ENCODE assay signal across 22 cellular contexts in the genomic region with DNA sequence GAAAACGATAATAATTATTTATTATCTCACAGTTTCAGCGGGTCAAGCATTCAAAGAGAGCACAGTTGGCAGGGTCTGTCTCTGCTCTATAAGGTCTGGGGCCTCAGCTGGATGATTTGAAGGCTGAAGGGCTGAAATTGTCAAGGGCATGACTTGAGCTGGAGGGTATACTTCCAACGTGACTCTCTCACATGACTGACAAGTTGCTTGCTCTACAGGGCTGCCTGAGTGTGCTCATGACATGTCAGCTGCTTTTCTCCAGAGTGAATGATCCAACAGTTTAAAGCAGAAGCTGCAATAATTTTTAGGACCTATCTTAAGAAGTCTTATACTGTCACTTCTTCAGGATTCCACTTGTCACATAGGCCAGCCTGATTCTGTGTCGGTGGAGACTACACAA. TPM values are rescaled to one million over a fixed set of nuclear protein-coding genes. Genes with fewer than 3 reads are reported as not detected.
DNase-seq lines count a peak whose midpoint lies in the region; ATAC-seq and TF ChIP-seq lines count a peak whose summit lies in the region.
"Had no signal": no experiment of that assay in that cellular context is flagged by ENCODE, and none has a peak within 500 bp of the region (broad histone marks: within the 10 kb centered on the region; RNA-seq: fewer than 3 reads in every experiment).

No MANE protein-coding gene starts in this region.

- TF ChIP-seq CTCF in left lung (IDR thresholded peaks at IDR 0.05), result no peak
- TF ChIP-seq CTCF in upper lobe of right lung (IDR thresholded peaks at IDR 0.05), result no peak
- TF ChIP-seq CTCF in mammary epithelial cell (conservative IDR thresholded peaks at IDR 0.05 in 1 of 2, IDR thresholded peaks at IDR 0.05 in 1 of 2; ENCODE audit: extremely low read depth in 1 of 2, insufficient read depth in 1 of 2, low read depth in 1 of 2, low read length in 2 of 2), result no peak

- H3K4me2 ChIP-seq in mammary epithelial cell (ENCODE audit: insufficient read depth, low read depth, low read length), result no peak overlapping the region
- H3K4me2 ChIP-seq: A549; BLaER1 treated with 17β-estradiol and CSF1 and Interleukin-3, amounts not matched to agents 10 nM and 100 nM had no signal

- no TSS peak for BruUV-seq in mammary epithelial cell (replicated peaks; lab: Mats Ljungman, UMichigan)

- no peak overlapping the region for H2AFZ ChIP-seq in mammary epithelial cell (ENCODE audit: low read depth, low read length)
- H2AFZ ChIP-seq: GM23248 had no signal

- H3K27ac Mint-ChIP-seq in activated T-helper 2 cell treated with anti-CD3 and anti-CD28 coated beads, Interferon-gamma antibody, Interleukin-2, Interleukin-4, amounts not matched to agents 10 μg/mL and 5 μg/mL and 100 μg/mL, durations not matched to agents 14 hours and 24 hours and 36 hours, result no peak overlapping the region
- H3K27ac Mint-ChIP-seq: CD14-positive monocyte; CD4-positive, alpha-beta T cell; CD8-positive, alpha-beta memory T cell had no signal

- no peak overlapping the region for H3K4me3 Mint-ChIP-seq in activated T-helper 2 cell treated with anti-CD3 and anti-CD28 coated beads, Interferon-gamma antibody, Interleukin-2, Interleukin-4, amounts not matched to agents 10 μg/mL and 5 μg/mL and 100 μg/mL, durations not matched to agents 14 hours and 24 hours and 36 hours (ENCODE audit: low read depth)
- H3K4me3 Mint-ChIP-seq: CD14-positive monocyte; CD4-positive, alpha-beta T cell; CD8-positive, alpha-beta memory T cell had no signal

- H3K27ac ChIP-seq in left lung (no peak overlapping the region), upper lobe of right lung (no peak overlapping the region), mammary epithelial cell (ENCODE audit: insufficient read depth, low read depth, low read length) (no peak overlapping the region)
- H3K27ac ChIP-seq: 22Rv1; A549; BLaER1 treated with 17β-estradiol and CSF1 and Interleukin-3, amounts not matched to agents 10 nM and 100 nM; GM23248 had no signal

- H3K9me3 ChIP-seq in left lung, result no peaks in the 10 kb centered on the region
- no peaks in the 10 kb centered on the region for H3K9me3 ChIP-seq in upper lobe of right lung
- no peaks in the 10 kb centered on the region for H3K9me3 ChIP-seq in mammary epithelial cell (replicated peaks; ENCODE audit: insufficient read depth, low read length)
- H3K9me3 ChIP-seq: A549; BE2C; BLaER1 treated with 17β-estradiol and CSF1 and Interleukin-3, amounts not matched to agents 10 nM and 100 nM had no signal

- dilution Hi-C loops in mammary epithelial cell (cut with HindIII; ENCODE audit: low sequenced_read_pairs), result no loop called here

- no peaks in the 10 kb centered on the region for H3K4me1 Mint-ChIP-seq in activated T-helper 2 cell treated with anti-CD3 and anti-CD28 coated beads, Interferon-gamma antibody, Interleukin-2, Interleukin-4, amounts not matched to agents 10 μg/mL and 5 μg/mL and 100 μg/mL, durations not matched to agents 14 hours and 24 hours and 36 hours (ENCODE audit: low read depth)
- H3K4me1 Mint-ChIP-seq: CD14-positive monocyte had no signal

- 77% methylated on average over 4 of the region's 4 CpGs for WGBS in mammary epithelial cell (ENCODE audit: low coverage, missing lambda C conversion rate)

- no peaks in the 10 kb centered on the region for H3K27me3 ChIP-seq in left lung
- no peaks in the 10 kb centered on the region for H3K27me3 ChIP-seq in upper lobe of right lung
- H3K27me3 ChIP-seq in mammary epithelial cell (ENCODE audit: insufficient read depth, low read length), result no peaks in the 10 kb centered on the region
- H3K27me3 ChIP-seq: BLaER1 treated with 17β-estradiol and CSF1 and Interleukin-3, amounts not matched to agents 10 nM and 100 nM had no signal

- ATAC-seq in left ventricle myocardium superior, result peak; percentile 45
- no peak for ATAC-seq in Right ventricle myocardium inferior
- ATAC-seq in left lung, result peak; percentile 39
- peak; percentile 36 for ATAC-seq in upper lobe of right lung
- ATAC-seq: A549 had no signal

- H4K20me1 ChIP-seq in mammary epithelial cell (ENCODE audit: insufficient read depth, low read length), result no peaks in the 10 kb centered on the region
- H4K20me1 ChIP-seq: BLaER1 treated with 17β-estradiol and CSF1 and Interleukin-3, amounts not matched to agents 10 nM and 100 nM had no signal

- H3K36me3 Mint-ChIP-seq in activated T-helper 2 cell treated with anti-CD3 and anti-CD28 coated beads, Interferon-gamma antibody, Interleukin-2, Interleukin-4, amounts not matched to agents 10 μg/mL and 5 μg/mL and 100 μg/mL, durations not matched to agents 14 hours and 24 hours and 36 hours (ENCODE audit: low read depth), result no peaks in the 10 kb centered on the region
- H3K36me3 Mint-ChIP-seq: CD14-positive monocyte; CD8-positive, alpha-beta memory T cell had no signal

- in situ Hi-C loops in mammary epithelial cell (cut with MboI; ENCODE audit: low sequenced_read_pairs in 2 of 2), result loop anchor here in 1 of 2 donors (25.0 kb wide), 1 partner anchor 275 kb away; no protein-coding TSS in a partner anchor

- H3K4me1 ChIP-seq in left lung (no peaks in the 10 kb centered on the region), upper lobe of right lung (peaks cover 4% of the 10 kb centered on the region), mammary epithelial cell (ENCODE audit: insufficient read depth, low read length) (no peaks in the 10 kb centered on the region)
- H3K4me1 ChIP-seq: BLaER1 treated with 17β-estradiol and CSF1 and Interleukin-3, amounts not matched to agents 10 nM and 100 nM had no signal

- no peaks in the 10 kb centered on the region for H3K79me2 ChIP-seq in mammary epithelial cell (ENCODE audit: insufficient read depth, low read length)

- H3K36me3 ChIP-seq in left lung, result no peaks in the 10 kb centered on the region
- H3K36me3 ChIP-seq in upper lobe of right lung, result no peaks in the 10 kb centered on the region
- H3K36me3 ChIP-seq in mammary epithelial cell (ENCODE audit: insufficient read depth, low read length), result no peaks in the 10 kb centered on the region
- H3K36me3 ChIP-seq: BE2C; BLaER1 treated with 17β-estradiol and CSF1 and Interleukin-3, amounts not matched to agents 10 nM and 100 nM had no signal

- peak; percentile 27 for DNase-seq in DMS53 (lab: John Stamatoyannopoulos, UW)
- no peak for DNase-seq in DMS53 treated with DMSO at 0.1 percent for 48 hours (lab: John Stamatoyannopoulos, UW; ENCODE audit: unreplicated experiment)
- no peak for DNase-seq in left ventricle myocardium superior
- no peak for DNase-seq in Right ventricle myocardium inferior (ENCODE audit: missing footprints)
- DNase-seq in left lung, result no peak
- no peak for DNase-seq in upper lobe of right lung
- no peak for DNase-seq in activated T-helper 2 cell treated with anti-CD3 and anti-CD28 coated beads, Interferon-gamma antibody, Interleukin-2, Interleukin-4, amounts not matched to agents 10 μg/mL and 5 μg/mL and 100 μg/mL, durations not matched to agents 14 hours and 24 hours and 36 hours (ENCODE audit: low spot score)
- no peak for DNase-seq in mammary epithelial cell
- DNase-seq: ACHN; AML-193; BE2C; CD4-positive, alpha-beta T cell; CD8-positive, alpha-beta memory T cell; DMS 273 treated with DMSO at 0.1 percent for 48 hours; DND-41; H7; HCEC 1CT had no signal

- H3K9me3 Mint-ChIP-seq in activated T-helper 2 cell treated with anti-CD3 and anti-CD28 coated beads, Interferon-gamma antibody, Interleukin-2, Interleukin-4, amounts not matched to agents 10 μg/mL and 5 μg/mL and 100 μg/mL, durations not matched to agents 14 hours and 24 hours and 36 hours, result no peaks in the 10 kb centered on the region
- H3K9me3 Mint-ChIP-seq: CD4-positive, alpha-beta T cell; CD8-positive, alpha-beta memory T cell had no signal

- intact Hi-C loops in left ventricle myocardium superior (cut with micrococcal nuclease), result no loop called here
- intact Hi-C loops in Right ventricle myocardium inferior (cut with DNase I), result no loop called here
- intact Hi-C loops in left lung (cut with DNase I), result loop anchor here in 1 of 2 donors (10.0 kb wide), 1 partner anchor 272 kb away; no protein-coding TSS in a partner anchor
- intact Hi-C loops in upper lobe of right lung (cut with DNase I), result no loop called here
- intact Hi-C loops in activated T-helper 2 cell treated with anti-CD3 and anti-CD28 coated beads, Interferon-gamma antibody, Interleukin-2, Interleukin-4, amounts not matched to agents 10 μg/mL and 5 μg/mL and 100 μg/mL, durations not matched to agents 14 hours and 24 hours and 36 hours (cut with micrococcal nuclease), result no loop called here
- intact Hi-C loops in mammary epithelial cell (cut with micrococcal nuclease), result no loop called here

- H3K27me3 Mint-ChIP-seq in activated T-helper 2 cell treated with anti-CD3 and anti-CD28 coated beads, Interferon-gamma antibody, Interleukin-2, Interleukin-4, amounts not matched to agents 10 μg/mL and 5 μg/mL and 100 μg/mL, durations not matched to agents 14 hours and 24 hours and 36 hours (ENCODE audit: low read depth), result peaks cover 23% of the 10 kb centered on the region

- H3K4me3 ChIP-seq in left lung (no peak overlapping the region), upper lobe of right lung (no peak overlapping the region), mammary epithelial cell (replicated peaks in 1 of 3; ENCODE audit: insufficient read depth in 1 of 3, low read depth in 2 of 3, low read length in 3 of 3) (no peak overlapping the region)
- H3K4me3 ChIP-seq: A549; BLaER1 treated with 17β-estradiol and CSF1 and Interleukin-3, amounts not matched to agents 10 nM and 100 nM; GM23248 had no signal

- CTCF ChIA-PET in mammary epithelial cell (lab: Charles Lee; ENCODE audit: low non-redundant PET), result interaction anchor here (0.7 kb wide), 2 partner anchors 58 to 273 kb away, joined by 3 to 13 read pairs; no protein-coding TSS in a partner anchor

- no peak overlapping the region for H3K9ac ChIP-seq in mammary epithelial cell (ENCODE audit: insufficient read depth, low read length)
- H3K9ac ChIP-seq: BLaER1 treated with 17β-estradiol and CSF1 and Interleukin-3, amounts not matched to agents 10 nM and 100 nM; GM23248 had no signal

RNA-seq across cellular contexts. Expression of gene TIGD2, which starts 51.2 kb away (rescaled TPM):
- 2.4 TPM for total RNA-seq in left ventricle myocardium superior
- total RNA-seq in Right ventricle myocardium inferior, result 2.3 TPM
- 1 to 10 TPM; 5.4 to 6.7 TPM for total RNA-seq in left lung
- total RNA-seq in upper lobe of right lung, result 5.1 TPM
- total RNA-seq in activated T-helper 2 cell treated with anti-CD3 and anti-CD28 coated beads, Interferon-gamma antibody, Interleukin-2, Interleukin-4, amounts not matched to agents 10 μg/mL and 5 μg/mL and 100 μg/mL, durations not matched to agents 14 hours and 24 hours and 36 hours, result 2.6 and 3.0 TPM in 2 replicates
- 10 to 100 TPM; 14.7 to 14.8 TPM for total RNA-seq in mammary epithelial cell
- 3.4 TPM for polyA plus RNA-seq in mammary epithelial cell
- polyA minus RNA-seq in mammary epithelial cell, result 2.3 TPM
